ENCODE assay signal across 18 cellular contexts in the genomic region with DNA sequence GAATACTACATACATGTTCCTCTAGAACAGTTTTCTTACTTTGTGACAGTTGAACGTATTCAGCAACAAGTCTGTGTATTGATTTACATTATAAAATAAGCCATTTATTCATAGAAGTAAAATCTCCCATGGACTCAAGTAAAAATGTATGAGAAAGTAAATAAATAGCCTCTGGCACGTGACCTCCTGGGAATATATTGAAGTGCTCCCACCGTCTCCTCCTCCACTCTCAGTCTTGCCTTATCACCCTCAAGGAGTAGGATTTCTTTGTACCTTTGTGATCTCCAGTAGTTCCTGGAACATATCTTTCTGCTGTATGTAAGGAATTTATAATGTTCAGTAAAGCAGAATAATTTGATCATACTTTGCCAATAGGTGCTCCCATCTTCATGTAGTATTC.
DNase-seq lines count a peak whose midpoint lies in the region; ATAC-seq and TF ChIP-seq lines count a peak whose summit lies in the region.
"Had no signal": no experiment of that assay in that cellular context is flagged by ENCODE, and none has a peak within 500 bp of the region (broad histone marks: within the 10 kb centered on the region; RNA-seq: fewer than 3 reads in every experiment).

No MANE protein-coding gene starts in this region.

- H3K36me3 ChIP-seq in cardiac muscle cell (no peaks in the 10 kb centered on the region), heart left ventricle (no peaks in the 10 kb centered on the region), Panc1 (ENCODE audit: control insufficient read depth, insufficient read depth, low read length) (no peaks in the 10 kb centered on the region)

- no peak for TF ChIP-seq POLR2A in heart left ventricle (IDR thresholded peaks at IDR 0.05)

- DNase-seq in cardiac muscle cell (ENCODE audit: low read depth in 1 of 2, low spot score in 1 of 2) (no peak), heart left ventricle (no peak), Panc1 (ENCODE audit: low read depth, low spot score) (no peak), islet precursor cell (peak; percentile 15), NCI-H446 (lab: John Stamatoyannopoulos, UW) (no peak), retina (no peak), NCI-H2196 treated with DMSO at 0.1 percent for 48 hours (lab: John Stamatoyannopoulos, UW; ENCODE audit: unreplicated experiment) (no peak)
- DNase-seq: C1 segment of cervical spinal cord, DMS 273 treated with DMSO at 0.1 percent for 48 hours, DND-41, H9, NCI-H1092 treated with DMSO at 0.1 percent for 48 hours, NCI-H146, NCI-H2029 treated with DMSO at 0.1 percent for 48 hours, NCI-H510A treated with DMSO at 0.1 percent for 48 hours, NCI-H774, OCI-M1 had no signal

- no peak overlapping the region for H3K4me3 ChIP-seq in cardiac muscle cell
- H3K4me3 ChIP-seq in heart left ventricle: no peak overlapping the region
- no peak overlapping the region for H3K4me3 ChIP-seq in Panc1 (ENCODE audit: low read depth in 2 of 2, low read length in 2 of 2)

- no peaks in the 10 kb centered on the region for H3K27me3 ChIP-seq in cardiac muscle cell
- no peaks in the 10 kb centered on the region for H3K27me3 ChIP-seq in heart left ventricle
- no peaks in the 10 kb centered on the region for H3K27me3 ChIP-seq in Panc1 (ENCODE audit: control insufficient read depth, insufficient read depth, low read length)

- in situ Hi-C loops in Panc1 (cut with HindIII; ENCODE audit: low pct_unique_long_range_greater_than_20kb, low sequenced_read_pairs): no loop called here

- ATAC-seq in heart left ventricle: no peak
- ATAC-seq in Panc1: no peak

- H3K9me3 ChIP-seq in cardiac muscle cell (ENCODE audit: low read depth) (no peaks in the 10 kb centered on the region), heart left ventricle (no peaks in the 10 kb centered on the region), Panc1 (ENCODE audit: control insufficient read depth, insufficient read depth, low read depth, low read length) (no peaks in the 10 kb centered on the region)

- CTCF ChIA-PET in Panc1 (lab: Charles Lee): no interaction called here

- peaks cover 16% of the 10 kb centered on the region for H3K4me1 ChIP-seq in cardiac muscle cell (ENCODE audit: low read depth)
- peaks cover 0 to 39% (median 12%) of the 10 kb centered on the region in 12 donors for H3K4me1 ChIP-seq in heart left ventricle
- peaks cover 33% of the 10 kb centered on the region for H3K4me1 ChIP-seq in Panc1 (ENCODE audit: control insufficient read depth, insufficient read depth, low read length)

- intact Hi-C loops in heart left ventricle (cut with DNase I): no loop called here
- intact Hi-C loops in Panc1 (cut with micrococcal nuclease; ENCODE audit: unreplicated experiment): no loop called here

- whole genome bisulfite sequencing in heart left ventricle, 4 donors: 82 to 91% (median 89%) methylated on average over 3 of the region's 3 CpGs

- no peak for TF ChIP-seq CTCF in cardiac muscle cell (IDR thresholded peaks at IDR 0.05; ENCODE audit: low read depth, low read length)
- TF ChIP-seq CTCF in heart left ventricle (IDR thresholded peaks at IDR 0.05): no peak
- no peak for TF ChIP-seq CTCF in Panc1 (IDR thresholded peaks at IDR 0.05)

- peak overlapping the region; percentile 13 for H3K27ac ChIP-seq in cardiac muscle cell
- H3K27ac ChIP-seq in heart left ventricle: no peak overlapping the region
- peak overlapping the region; percentile 34; the same call in 1 of the 2 replicates for H3K27ac ChIP-seq in Panc1 (ENCODE audit: low read length)
- H3K27ac ChIP-seq: RWPE1 had no signal

- POLR2A ChIA-PET in Panc1 (lab: Charles Lee): no interaction called here

- BruUV-seq in Panc1 (replicated peaks; lab: Mats Ljungman, UMichigan): no TSS peak

Comparison
In these comparisons a context has a peak if more than half of its experiments do, and no peak if none do; other contexts are left out.
1. H3K27ac ChIP-seq: peak in cardiac muscle cell (single experiment) and Panc1 (single experiment); none in heart left ventricle (0 of 12).